1 cellular context compared by ENCODE assay signal in the genomic region with DNA sequence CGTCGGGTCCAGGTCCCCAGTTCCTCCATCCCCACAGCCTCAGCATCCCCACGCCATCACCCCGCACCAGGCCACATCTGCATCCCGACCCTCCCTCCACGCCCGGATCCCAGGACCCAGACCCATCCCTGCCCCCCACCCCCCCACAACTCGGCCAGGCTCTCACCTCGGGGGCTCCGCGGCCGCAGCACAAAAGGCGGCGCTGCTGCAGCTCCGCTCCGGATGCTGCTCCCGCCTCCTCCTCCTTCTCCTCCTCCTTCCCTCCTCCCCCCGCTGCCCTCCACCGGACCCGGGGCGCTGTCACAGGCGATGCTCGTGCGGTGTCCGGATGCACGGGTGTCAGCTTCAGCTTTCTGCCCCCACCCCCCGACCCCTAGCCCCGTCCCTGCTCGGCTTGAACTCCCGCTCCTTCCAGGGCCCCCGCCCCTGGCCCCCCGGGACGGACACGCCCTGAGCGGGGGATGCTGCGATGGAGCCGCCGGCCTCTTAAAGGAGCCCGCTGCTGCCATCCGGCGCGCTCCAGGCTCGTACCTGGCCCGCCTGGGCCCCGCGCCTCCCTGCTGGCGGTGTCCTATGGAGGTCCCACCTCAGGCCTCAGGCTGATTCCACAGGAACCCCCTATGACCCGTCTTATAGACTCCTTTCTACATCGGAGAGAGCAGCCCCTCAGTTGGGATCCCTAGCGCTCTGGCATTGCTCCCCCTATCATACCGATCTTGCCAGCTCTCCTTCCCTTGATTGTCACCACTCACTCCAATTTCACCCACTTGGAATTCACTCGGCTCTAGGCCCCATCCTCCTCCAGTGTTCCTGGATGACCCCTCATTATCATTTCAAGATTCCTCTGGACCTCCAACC.
TF ChIP-seq lines count a peak whose summit lies in the region.

A gene with protein sequence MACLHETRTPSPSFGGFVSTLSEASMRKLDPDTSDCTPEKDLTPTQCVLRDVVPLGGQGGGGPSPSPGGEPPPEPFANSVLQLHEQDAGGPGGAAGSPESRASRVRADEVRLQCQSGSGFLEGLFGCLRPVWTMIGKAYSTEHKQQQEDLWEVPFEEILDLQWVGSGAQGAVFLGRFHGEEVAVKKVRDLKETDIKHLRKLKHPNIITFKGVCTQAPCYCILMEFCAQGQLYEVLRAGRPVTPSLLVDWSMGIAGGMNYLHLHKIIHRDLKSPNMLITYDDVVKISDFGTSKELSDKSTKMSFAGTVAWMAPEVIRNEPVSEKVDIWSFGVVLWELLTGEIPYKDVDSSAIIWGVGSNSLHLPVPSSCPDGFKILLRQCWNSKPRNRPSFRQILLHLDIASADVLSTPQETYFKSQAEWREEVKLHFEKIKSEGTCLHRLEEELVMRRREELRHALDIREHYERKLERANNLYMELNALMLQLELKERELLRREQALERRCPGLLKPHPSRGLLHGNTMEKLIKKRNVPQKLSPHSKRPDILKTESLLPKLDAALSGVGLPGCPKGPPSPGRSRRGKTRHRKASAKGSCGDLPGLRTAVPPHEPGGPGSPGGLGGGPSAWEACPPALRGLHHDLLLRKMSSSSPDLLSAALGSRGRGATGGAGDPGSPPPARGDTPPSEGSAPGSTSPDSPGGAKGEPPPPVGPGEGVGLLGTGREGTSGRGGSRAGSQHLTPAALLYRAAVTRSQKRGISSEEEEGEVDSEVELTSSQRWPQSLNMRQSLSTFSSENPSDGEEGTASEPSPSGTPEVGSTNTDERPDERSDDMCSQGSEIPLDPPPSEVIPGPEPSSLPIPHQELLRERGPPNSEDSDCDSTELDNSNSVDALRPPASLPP (minus strand): TSS at position 198 of the 858 bp plus-strand sequence. CDS start 12,067 bp downstream, outside the sequence.

TF ChIP-seq in HEK293, 187 proteins besides CTCF, POLR2A, EP300 and RAD21 (continued from another document and continues in another):
- TF ChIP-seq, protein P1, sequence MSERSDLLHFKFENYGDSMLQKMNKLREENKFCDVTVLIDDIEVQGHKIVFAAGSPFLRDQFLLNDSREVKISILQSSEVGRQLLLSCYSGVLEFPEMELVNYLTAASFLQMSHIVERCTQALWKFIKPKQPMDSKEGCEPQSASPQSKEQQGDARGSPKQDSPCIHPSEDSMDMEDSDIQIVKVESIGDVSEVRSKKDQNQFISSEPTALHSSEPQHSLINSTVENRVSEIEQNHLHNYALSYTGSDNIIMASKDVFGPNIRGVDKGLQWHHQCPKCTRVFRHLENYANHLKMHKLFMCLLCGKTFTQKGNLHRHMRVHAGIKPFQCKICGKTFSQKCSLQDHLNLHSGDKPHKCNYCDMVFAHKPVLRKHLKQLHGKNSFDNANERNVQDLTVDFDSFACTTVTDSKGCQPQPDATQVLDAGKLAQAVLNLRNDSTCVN (tag by site-specific recombination; optimal IDR thresholded peaks at IDR 0.05), result peak; percentile 65
- TF ChIP-seq GLIS1 (tag by site-specific recombination; IDR thresholded peaks at IDR 0.05), result peak; percentile 48; the same call in 1 of the 2 replicates
- TF ChIP-seq, protein P2, sequence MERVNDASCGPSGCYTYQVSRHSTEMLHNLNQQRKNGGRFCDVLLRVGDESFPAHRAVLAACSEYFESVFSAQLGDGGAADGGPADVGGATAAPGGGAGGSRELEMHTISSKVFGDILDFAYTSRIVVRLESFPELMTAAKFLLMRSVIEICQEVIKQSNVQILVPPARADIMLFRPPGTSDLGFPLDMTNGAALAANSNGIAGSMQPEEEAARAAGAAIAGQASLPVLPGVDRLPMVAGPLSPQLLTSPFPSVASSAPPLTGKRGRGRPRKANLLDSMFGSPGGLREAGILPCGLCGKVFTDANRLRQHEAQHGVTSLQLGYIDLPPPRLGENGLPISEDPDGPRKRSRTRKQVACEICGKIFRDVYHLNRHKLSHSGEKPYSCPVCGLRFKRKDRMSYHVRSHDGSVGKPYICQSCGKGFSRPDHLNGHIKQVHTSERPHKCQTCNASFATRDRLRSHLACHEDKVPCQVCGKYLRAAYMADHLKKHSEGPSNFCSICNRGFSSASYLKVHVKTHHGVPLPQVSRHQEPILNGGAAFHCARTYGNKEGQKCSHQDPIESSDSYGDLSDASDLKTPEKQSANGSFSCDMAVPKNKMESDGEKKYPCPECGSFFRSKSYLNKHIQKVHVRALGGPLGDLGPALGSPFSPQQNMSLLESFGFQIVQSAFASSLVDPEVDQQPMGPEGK (tag by site-specific recombination; IDR thresholded peaks at IDR 0.05), result peak; percentile 56; the same call in 1 of the 2 replicates
- no peak for TF ChIP-seq ZNF521 (tag by site-specific recombination; IDR thresholded peaks at IDR 0.05)
- TF ChIP-seq, protein P3, sequence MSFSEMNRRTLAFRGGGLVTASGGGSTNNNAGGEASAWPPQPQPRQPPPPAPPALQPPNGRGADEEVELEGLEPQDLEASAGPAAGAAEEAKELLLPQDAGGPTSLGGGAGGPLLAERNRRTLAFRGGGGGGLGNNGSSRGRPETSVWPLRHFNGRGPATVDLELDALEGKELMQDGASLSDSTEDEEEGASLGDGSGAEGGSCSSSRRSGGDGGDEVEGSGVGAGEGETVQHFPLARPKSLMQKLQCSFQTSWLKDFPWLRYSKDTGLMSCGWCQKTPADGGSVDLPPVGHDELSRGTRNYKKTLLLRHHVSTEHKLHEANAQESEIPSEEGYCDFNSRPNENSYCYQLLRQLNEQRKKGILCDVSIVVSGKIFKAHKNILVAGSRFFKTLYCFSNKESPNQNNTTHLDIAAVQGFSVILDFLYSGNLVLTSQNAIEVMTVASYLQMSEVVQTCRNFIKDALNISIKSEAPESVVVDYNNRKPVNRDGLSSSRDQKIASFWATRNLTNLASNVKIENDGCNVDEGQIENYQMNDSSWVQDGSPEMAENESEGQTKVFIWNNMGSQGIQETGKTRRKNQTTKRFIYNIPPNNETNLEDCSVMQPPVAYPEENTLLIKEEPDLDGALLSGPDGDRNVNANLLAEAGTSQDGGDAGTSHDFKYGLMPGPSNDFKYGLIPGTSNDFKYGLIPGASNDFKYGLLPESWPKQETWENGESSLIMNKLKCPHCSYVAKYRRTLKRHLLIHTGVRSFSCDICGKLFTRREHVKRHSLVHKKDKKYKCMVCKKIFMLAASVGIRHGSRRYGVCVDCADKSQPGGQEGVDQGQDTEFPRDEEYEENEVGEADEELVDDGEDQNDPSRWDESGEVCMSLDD (tag by site-specific recombination; IDR thresholded peaks at IDR 0.05), result peak; percentile 11; the same call in 1 of the 2 replicates
- TF ChIP-seq, protein P4, sequence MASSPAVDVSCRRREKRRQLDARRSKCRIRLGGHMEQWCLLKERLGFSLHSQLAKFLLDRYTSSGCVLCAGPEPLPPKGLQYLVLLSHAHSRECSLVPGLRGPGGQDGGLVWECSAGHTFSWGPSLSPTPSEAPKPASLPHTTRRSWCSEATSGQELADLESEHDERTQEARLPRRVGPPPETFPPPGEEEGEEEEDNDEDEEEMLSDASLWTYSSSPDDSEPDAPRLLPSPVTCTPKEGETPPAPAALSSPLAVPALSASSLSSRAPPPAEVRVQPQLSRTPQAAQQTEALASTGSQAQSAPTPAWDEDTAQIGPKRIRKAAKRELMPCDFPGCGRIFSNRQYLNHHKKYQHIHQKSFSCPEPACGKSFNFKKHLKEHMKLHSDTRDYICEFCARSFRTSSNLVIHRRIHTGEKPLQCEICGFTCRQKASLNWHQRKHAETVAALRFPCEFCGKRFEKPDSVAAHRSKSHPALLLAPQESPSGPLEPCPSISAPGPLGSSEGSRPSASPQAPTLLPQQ (tag by site-specific recombination; IDR thresholded peaks at IDR 0.05), result peak; percentile 85
- peak; percentile 98 for TF ChIP-seq ZNF777 (tag by site-specific recombination; IDR thresholded peaks at IDR 0.05; ENCODE audit: borderline replicate concordance)
- TF ChIP-seq KLF1 (tag by site-specific recombination; IDR thresholded peaks at IDR 0.05), result 0 out of 2 replicates have a peak, but pooled peaks have one; percentile 8
- TF ChIP-seq, protein P5, sequence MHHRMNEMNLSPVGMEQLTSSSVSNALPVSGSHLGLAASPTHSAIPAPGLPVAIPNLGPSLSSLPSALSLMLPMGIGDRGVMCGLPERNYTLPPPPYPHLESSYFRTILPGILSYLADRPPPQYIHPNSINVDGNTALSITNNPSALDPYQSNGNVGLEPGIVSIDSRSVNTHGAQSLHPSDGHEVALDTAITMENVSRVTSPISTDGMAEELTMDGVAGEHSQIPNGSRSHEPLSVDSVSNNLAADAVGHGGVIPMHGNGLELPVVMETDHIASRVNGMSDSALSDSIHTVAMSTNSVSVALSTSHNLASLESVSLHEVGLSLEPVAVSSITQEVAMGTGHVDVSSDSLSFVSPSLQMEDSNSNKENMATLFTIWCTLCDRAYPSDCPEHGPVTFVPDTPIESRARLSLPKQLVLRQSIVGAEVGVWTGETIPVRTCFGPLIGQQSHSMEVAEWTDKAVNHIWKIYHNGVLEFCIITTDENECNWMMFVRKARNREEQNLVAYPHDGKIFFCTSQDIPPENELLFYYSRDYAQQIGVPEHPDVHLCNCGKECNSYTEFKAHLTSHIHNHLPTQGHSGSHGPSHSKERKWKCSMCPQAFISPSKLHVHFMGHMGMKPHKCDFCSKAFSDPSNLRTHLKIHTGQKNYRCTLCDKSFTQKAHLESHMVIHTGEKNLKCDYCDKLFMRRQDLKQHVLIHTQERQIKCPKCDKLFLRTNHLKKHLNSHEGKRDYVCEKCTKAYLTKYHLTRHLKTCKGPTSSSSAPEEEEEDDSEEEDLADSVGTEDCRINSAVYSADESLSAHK (tag by site-specific recombination; IDR thresholded peaks at IDR 0.05), result no peak
- peak; percentile 27; the same call in 1 of the 2 replicates for TF ChIP-seq ZBTB17 (tag by site-specific recombination; IDR thresholded peaks at IDR 0.05)
- peak; percentile 7; the same call in 1 of the 2 replicates for TF ChIP-seq ZBTB20 (tag by site-specific recombination; IDR thresholded peaks at IDR 0.05)
- peak; percentile 47; the same call in 1 of the 2 replicates for TF ChIP-seq ZNF335 (tag by site-specific recombination; conservative IDR thresholded peaks at IDR 0.05)
- peak; percentile 61; the same call in 1 of the 2 replicates for TF ChIP-seq ZBTB48 (tag by site-specific recombination; IDR thresholded peaks at IDR 0.05)
- peak; percentile 54 for TF ChIP-seq ZIC2 (tag by site-specific recombination; IDR thresholded peaks at IDR 0.05)
- TF ChIP-seq ZBTB21 (tag by site-specific recombination; IDR thresholded peaks at IDR 0.05), result no peak
- peak; percentile 82 for TF ChIP-seq ZNF600 (tag by site-specific recombination; IDR thresholded peaks at IDR 0.05)
- TF ChIP-seq, protein P6, sequence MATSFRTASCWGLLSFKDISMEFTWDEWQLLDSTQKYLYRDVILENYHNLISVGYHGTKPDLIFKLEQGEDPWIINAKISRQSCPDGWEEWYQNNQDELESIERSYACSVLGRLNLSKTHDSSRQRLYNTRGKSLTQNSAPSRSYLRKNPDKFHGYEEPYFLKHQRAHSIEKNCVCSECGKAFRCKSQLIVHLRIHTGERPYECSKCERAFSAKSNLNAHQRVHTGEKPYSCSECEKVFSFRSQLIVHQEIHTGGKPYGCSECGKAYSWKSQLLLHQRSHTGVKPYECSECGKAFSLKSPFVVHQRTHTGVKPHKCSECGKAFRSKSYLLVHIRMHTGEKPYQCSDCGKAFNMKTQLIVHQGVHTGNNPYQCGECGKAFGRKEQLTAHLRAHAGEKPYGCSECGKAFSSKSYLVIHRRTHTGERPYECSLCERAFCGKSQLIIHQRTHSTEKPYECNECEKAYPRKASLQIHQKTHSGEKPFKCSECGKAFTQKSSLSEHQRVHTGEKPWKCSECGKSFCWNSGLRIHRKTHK (tag by site-specific recombination; IDR thresholded peaks at IDR 0.05), result no peak
- TF ChIP-seq, protein P7, sequence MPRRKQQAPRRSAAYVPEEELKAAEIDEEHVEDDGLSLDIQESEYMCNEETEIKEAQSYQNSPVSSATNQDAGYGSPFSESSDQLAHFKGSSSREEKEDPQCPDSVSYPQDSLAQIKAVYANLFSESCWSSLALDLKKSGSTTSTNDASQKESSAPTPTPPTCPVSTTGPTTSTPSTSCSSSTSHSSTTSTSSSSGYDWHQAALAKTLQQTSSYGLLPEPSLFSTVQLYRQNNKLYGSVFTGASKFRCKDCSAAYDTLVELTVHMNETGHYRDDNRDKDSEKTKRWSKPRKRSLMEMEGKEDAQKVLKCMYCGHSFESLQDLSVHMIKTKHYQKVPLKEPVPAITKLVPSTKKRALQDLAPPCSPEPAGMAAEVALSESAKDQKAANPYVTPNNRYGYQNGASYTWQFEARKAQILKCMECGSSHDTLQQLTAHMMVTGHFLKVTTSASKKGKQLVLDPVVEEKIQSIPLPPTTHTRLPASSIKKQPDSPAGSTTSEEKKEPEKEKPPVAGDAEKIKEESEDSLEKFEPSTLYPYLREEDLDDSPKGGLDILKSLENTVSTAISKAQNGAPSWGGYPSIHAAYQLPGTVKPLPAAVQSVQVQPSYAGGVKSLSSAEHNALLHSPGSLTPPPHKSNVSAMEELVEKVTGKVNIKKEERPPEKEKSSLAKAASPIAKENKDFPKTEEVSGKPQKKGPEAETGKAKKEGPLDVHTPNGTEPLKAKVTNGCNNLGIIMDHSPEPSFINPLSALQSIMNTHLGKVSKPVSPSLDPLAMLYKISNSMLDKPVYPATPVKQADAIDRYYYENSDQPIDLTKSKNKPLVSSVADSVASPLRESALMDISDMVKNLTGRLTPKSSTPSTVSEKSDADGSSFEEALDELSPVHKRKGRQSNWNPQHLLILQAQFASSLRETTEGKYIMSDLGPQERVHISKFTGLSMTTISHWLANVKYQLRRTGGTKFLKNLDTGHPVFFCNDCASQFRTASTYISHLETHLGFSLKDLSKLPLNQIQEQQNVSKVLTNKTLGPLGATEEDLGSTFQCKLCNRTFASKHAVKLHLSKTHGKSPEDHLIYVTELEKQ (tag by site-specific recombination; IDR thresholded peaks at IDR 0.05; ENCODE audit: borderline replicate concordance), result peak; percentile 60; the same call in 1 of the 2 replicates
- no peak for TF ChIP-seq ZNF221 (tag by site-specific recombination; IDR thresholded peaks at IDR 0.05; ENCODE audit: borderline replicate concordance)
- peak; percentile 65; the same call in 1 of the 2 replicates for TF ChIP-seq GLIS2 (tag by site-specific recombination; IDR thresholded peaks at IDR 0.05)
- TF ChIP-seq, protein P8, sequence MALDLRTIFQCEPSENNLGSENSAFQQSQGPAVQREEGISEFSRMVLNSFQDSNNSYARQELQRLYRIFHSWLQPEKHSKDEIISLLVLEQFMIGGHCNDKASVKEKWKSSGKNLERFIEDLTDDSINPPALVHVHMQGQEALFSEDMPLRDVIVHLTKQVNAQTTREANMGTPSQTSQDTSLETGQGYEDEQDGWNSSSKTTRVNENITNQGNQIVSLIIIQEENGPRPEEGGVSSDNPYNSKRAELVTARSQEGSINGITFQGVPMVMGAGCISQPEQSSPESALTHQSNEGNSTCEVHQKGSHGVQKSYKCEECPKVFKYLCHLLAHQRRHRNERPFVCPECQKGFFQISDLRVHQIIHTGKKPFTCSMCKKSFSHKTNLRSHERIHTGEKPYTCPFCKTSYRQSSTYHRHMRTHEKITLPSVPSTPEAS (tag by site-specific recombination; IDR thresholded peaks at IDR 0.05), result no peak
- TF ChIP-seq, protein P9, sequence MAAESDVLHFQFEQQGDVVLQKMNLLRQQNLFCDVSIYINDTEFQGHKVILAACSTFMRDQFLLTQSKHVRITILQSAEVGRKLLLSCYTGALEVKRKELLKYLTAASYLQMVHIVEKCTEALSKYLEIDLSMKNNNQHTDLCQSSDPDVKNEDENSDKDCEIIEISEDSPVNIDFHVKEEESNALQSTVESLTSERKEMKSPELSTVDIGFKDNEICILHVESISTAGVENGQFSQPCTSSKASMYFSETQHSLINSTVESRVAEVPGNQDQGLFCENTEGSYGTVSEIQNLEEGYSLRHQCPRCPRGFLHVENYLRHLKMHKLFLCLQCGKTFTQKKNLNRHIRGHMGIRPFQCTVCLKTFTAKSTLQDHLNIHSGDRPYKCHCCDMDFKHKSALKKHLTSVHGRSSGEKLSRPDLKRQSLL (tag by site-specific recombination; IDR thresholded peaks at IDR 0.05), result peak; percentile 97
- TF ChIP-seq GFI1B (tag by site-specific recombination; IDR thresholded peaks at IDR 0.05), result no peak
- TF ChIP-seq ZNF324 (tag by site-specific recombination; IDR thresholded peaks at IDR 0.05), result no peak
- peak; percentile 63 for TF ChIP-seq SP2 (tag by site-specific recombination; IDR thresholded peaks at IDR 0.05)
- TF ChIP-seq EGR2 (tag by site-specific recombination; IDR thresholded peaks at IDR 0.05; ENCODE audit: low read depth), result 0 out of 2 replicates have a peak, but pooled peaks have one; percentile 0
- no peak for TF ChIP-seq ZNF354C (tag by site-specific recombination; IDR thresholded peaks at IDR 0.05; ENCODE audit: borderline replicate concordance, low read depth)
